In the genomic region with DNA sequence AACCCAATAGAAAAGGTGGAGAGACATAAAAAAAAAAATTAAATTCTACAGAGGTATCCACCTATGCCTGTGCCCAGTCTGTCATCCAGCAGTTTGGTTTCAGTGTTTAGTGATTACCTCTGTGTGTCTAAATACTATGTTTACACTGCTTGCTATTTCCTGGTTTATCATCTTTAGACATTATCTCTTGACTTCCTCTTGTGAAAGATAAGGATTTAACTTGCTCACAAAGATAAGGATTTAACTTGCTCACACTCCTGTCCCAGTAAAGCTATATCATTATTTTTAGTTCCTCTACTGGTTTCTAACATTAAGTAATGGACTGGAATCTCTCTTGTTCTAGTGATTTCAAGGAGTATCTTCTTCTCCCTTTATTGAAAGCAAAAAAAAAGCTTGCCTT, we compare ENCODE assay signal across 15 cellular contexts.
"Had no signal": no experiment of that assay in that cellular context is flagged by ENCODE, and none has a peak within 500 bp of the region (broad histone marks: within the 10 kb centered on the region; RNA-seq: fewer than 3 reads in every experiment).

No MANE protein-coding gene starts in this region.

- DNase-seq: activated CD4-positive, alpha-beta T cell treated with anti-CD3 and anti-CD28 coated beads, Interleukin-2, amount 10 ng/mL, durations not matched to agents 7 days and 5 days; activated CD4-positive, CD25-positive, alpha-beta regulatory T cell; activated CD8-positive, alpha-beta memory T cell treated with anti-CD3 and anti-CD28 coated beads for 24 hours; amygdala; cortex of kidney; effector memory CD8-positive, alpha-beta T cell; hippocampal formation; stimulated activated CD4-positive, alpha-beta T cell treated with anti-CD3 and anti-CD28 coated beads, Interleukin-4, amount 100 ng/mL, for 1 hour; stimulated activated CD8-positive, alpha-beta memory T cell treated with anti-CD3 and anti-CD28 coated beads, Interleukin-4, amount 100 ng/mL, for 48 hours; upper lobe of left lung had no signal

- H3K79me2 ChIP-seq: parathyroid adenoma had no signal

- H3K4me3 ChIP-seq: upper lobe of left lung had no signal

- H3K27ac Mint-ChIP-seq: activated CD4-positive, alpha-beta T cell treated with anti-CD3 and anti-CD28 coated beads, Interleukin-2, amount 10 ng/mL, durations not matched to agents 7 days and 5 days; activated naive CD4-positive, alpha-beta T cell treated with anti-CD3 and anti-CD28 coated beads, Interleukin-2, amount 50 U/mL, for 24 hours; stimulated activated naive CD8-positive, alpha-beta T cell treated with anti-CD3 and anti-CD28 coated beads, Interleukin-15, Interleukin-2, amounts not matched to agents 100 ng/mL and 50 ng/mL, for 24 hours had no signal

- H3K36me3 ChIP-seq: upper lobe of left lung had no signal

- H3K9me3 Mint-ChIP-seq: activated CD4-positive, alpha-beta T cell treated with anti-CD3 and anti-CD28 coated beads, Interleukin-2, amount 10 ng/mL, durations not matched to agents 7 days and 5 days; activated naive CD4-positive, alpha-beta T cell treated with anti-CD3 and anti-CD28 coated beads, Interleukin-2, amount 50 U/mL, for 24 hours; central memory CD8-positive, alpha-beta T cell; effector memory CD8-positive, alpha-beta T cell; stimulated activated naive CD8-positive, alpha-beta T cell treated with anti-CD3 and anti-CD28 coated beads, Interleukin-15, Interleukin-2, amounts not matched to agents 100 ng/mL and 50 ng/mL, for 24 hours had no signal

- H3K27me3 ChIP-seq: upper lobe of left lung had no signal

- H3K9me3 ChIP-seq: upper lobe of left lung had no signal

- H3K4me3 Mint-ChIP-seq: activated CD4-positive, alpha-beta T cell treated with anti-CD3 and anti-CD28 coated beads, Interleukin-2, amount 10 ng/mL, durations not matched to agents 7 days and 5 days; activated naive CD4-positive, alpha-beta T cell treated with anti-CD3 and anti-CD28 coated beads, Interleukin-2, amount 50 U/mL, for 24 hours; brain; central memory CD8-positive, alpha-beta T cell; effector memory CD8-positive, alpha-beta T cell; stimulated activated naive CD8-positive, alpha-beta T cell treated with anti-CD3 and anti-CD28 coated beads, Interleukin-15, Interleukin-2, amounts not matched to agents 100 ng/mL and 50 ng/mL, for 24 hours had no signal

- H3K9ac ChIP-seq: parathyroid adenoma had no signal

- H3K36me3 Mint-ChIP-seq: activated naive CD4-positive, alpha-beta T cell treated with anti-CD3 and anti-CD28 coated beads, Interleukin-2, amount 50 U/mL, for 24 hours; brain had no signal

- ATAC-seq: effector memory CD8-positive, alpha-beta T cell had no signal

- H3K27me3 Mint-ChIP-seq: activated CD4-positive, alpha-beta T cell treated with anti-CD3 and anti-CD28 coated beads, Interleukin-2, amount 10 ng/mL, durations not matched to agents 7 days and 5 days; activated naive CD4-positive, alpha-beta T cell treated with anti-CD3 and anti-CD28 coated beads, Interleukin-2, amount 50 U/mL, for 24 hours had no signal

- H3K27ac ChIP-seq: parathyroid adenoma, upper lobe of left lung had no signal

- H3K4me1 Mint-ChIP-seq: central memory CD8-positive, alpha-beta T cell had no signal

- H2AFZ ChIP-seq: parathyroid adenoma had no signal
